ENCODE assay signal across 19 cellular contexts in the genomic region with DNA sequence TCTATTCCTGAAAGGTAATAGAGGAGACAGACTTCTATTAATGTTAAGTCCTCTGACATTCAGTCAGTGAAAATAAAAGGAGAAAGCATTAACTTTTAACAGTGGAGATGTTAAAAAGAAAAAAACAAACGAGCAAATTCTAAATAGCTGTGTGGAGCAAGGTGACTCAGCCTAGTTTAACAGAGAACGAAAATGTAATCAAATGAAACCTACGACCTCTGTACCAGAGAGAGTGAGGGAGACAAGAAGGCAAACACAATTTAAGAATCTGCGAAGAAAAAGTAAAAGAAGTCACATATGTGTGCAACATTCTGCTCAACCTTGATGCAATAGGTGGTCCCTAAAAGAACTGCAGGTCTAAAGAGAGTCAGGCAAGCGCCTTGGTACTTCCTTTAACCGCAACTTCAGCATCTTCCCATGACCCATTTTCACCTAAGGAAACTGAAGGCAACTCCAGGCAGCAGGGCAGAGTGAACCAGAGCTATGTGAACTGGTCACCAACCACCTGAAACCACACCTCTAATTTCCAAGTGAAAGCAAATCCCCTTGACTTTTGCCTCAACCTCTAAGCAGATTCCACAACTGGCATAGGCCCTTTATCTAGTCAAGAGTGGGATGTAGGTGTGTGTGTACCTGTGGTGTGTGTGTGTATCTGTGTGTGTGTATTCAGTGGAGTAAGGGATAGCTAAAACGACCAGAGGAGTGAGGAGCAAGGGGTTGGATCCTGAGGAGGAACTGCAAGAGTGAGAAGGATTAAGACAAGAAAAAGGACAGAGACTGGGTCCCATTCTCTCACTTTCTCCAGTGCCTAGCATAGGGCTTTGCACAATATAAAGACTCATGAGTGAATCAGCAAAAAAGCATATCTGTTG. TPM values are rescaled to one million over a fixed set of nuclear protein-coding genes. Genes with fewer than 3 reads are reported as not detected.
DNase-seq lines count a peak whose midpoint lies in the region; ATAC-seq and TF ChIP-seq lines count a peak whose summit lies in the region.
"Had no signal": no experiment of that assay in that cellular context is flagged by ENCODE, and none has a peak within 500 bp of the region (broad histone marks: within the 10 kb centered on the region; RNA-seq: fewer than 3 reads in every experiment).

No MANE protein-coding gene starts in this region.

- H2BK12ac ChIP-seq in mesenchymal stem cell (ENCODE audit: low read length in 2 of 2): peak overlapping the region; percentile 9 to 91

- H2BK5ac ChIP-seq in mesenchymal stem cell (ENCODE audit: low read depth, low read length, poor library complexity, severe bottlenecking): no peak overlapping the region

- no peaks in the 10 kb centered on the region for H3K27me3 Mint-ChIP-seq in endodermal cell (ENCODE audit: insufficient read depth)
- H3K27me3 Mint-ChIP-seq in stimulated activated naive CD8-positive, alpha-beta T cell treated with anti-CD3 and anti-CD28 coated beads, Interleukin-15, amount 100 ng/mL, for 72 hours: no peaks in the 10 kb centered on the region
- H3K27me3 Mint-ChIP-seq: activated CD4-positive, alpha-beta T cell treated with anti-CD3 and anti-CD28 coated beads for 36 hours; effector memory CD8-positive, alpha-beta T cell had no signal

- H3K4me3 Mint-ChIP-seq in endodermal cell: no peak overlapping the region
- no peak overlapping the region for H3K4me3 Mint-ChIP-seq in stimulated activated naive CD8-positive, alpha-beta T cell treated with anti-CD3 and anti-CD28 coated beads, Interleukin-15, amount 100 ng/mL, for 72 hours
- H3K4me3 Mint-ChIP-seq: activated CD4-positive, alpha-beta T cell treated with anti-CD3 and anti-CD28 coated beads for 36 hours; effector memory CD8-positive, alpha-beta T cell had no signal

- H3K79me1 ChIP-seq in mesenchymal stem cell (replicated peaks; ENCODE audit: low read length, poor library complexity, severe bottlenecking): peaks cover 6% of the 10 kb centered on the region

- no peak overlapping the region for H4K91ac ChIP-seq in mesenchymal stem cell (ENCODE audit: low read length)

- H3K9me3 Mint-ChIP-seq in endodermal cell: no peaks in the 10 kb centered on the region
- peaks cover 6 to 18% of the 10 kb centered on the region in 2 donors for H3K9me3 Mint-ChIP-seq in stimulated activated naive CD8-positive, alpha-beta T cell treated with anti-CD3 and anti-CD28 coated beads, Interleukin-15, amount 100 ng/mL, for 72 hours

- ATAC-seq in left cardiac atrium: peak; percentile 23 to 33
- no peak for ATAC-seq in stimulated activated naive CD8-positive, alpha-beta T cell treated with anti-CD3 and anti-CD28 coated beads, Interleukin-15, amount 100 ng/mL, for 72 hours
- ATAC-seq: activated CD4-positive, alpha-beta T cell treated with anti-CD3 and anti-CD28 coated beads for 36 hours; effector memory CD8-positive, alpha-beta T cell; lower lobe of right lung had no signal

- H3K4me2 ChIP-seq in mesenchymal stem cell (ENCODE audit: low read length, poor library complexity, severe bottlenecking): peak overlapping the region; percentile 53
- H3K4me2 ChIP-seq: PC-9 had no signal

- no peaks in the 10 kb centered on the region for H3K36me3 Mint-ChIP-seq in endodermal cell (ENCODE audit: low read depth)

- H2BK120ac ChIP-seq in mesenchymal stem cell (ENCODE audit: low read depth, low read length): no peak overlapping the region

- no peak for DNase-seq in left cardiac atrium
- no peak for DNase-seq in cardiac septum (ENCODE audit: low spot score)
- DNase-seq in endodermal cell: peak; percentile 55
- peak; percentile 56 for DNase-seq in mesenchymal stem cell
- DNase-seq in stimulated activated naive CD8-positive, alpha-beta T cell treated with anti-CD3 and anti-CD28 coated beads, Interleukin-15, amount 100 ng/mL, for 72 hours: no peak
- no peak for DNase-seq in T1000 (lab: John Stamatoyannopoulos, UW)
- no peak for DNase-seq in HK-2 (ENCODE audit: unreplicated experiment)
- no peak for DNase-seq in 8988T
- DNase-seq: activated CD4-positive, alpha-beta T cell treated with anti-CD3 and anti-CD28 coated beads for 36 hours; activated T-cell treated with anti-CD3 and anti-CD28 coated beads, Interleukin-2, amount 50 U/mL, for 48 hours; effector memory CD8-positive, alpha-beta T cell; glutamatergic neuron; lower lobe of right lung; NCI-H1105 treated with DMSO at 0.1 percent for 48 hours; NCI-H446; PC-9; small intestine; substantia nigra; T-helper 1 cell had no signal

- H3K4me1 ChIP-seq in endodermal cell (ENCODE audit: control insufficient read depth, insufficient read depth, low read length) (no peaks in the 10 kb centered on the region), mesenchymal stem cell (ENCODE audit: control insufficient read depth, insufficient read depth, low read depth, low read length) (peaks cover 4% of the 10 kb centered on the region)

- intact Hi-C loops in left cardiac atrium (cut with DNase I) (no loop called here), cardiac septum (cut with DNase I) (no loop called here)

- 87 to 90% methylated on average over 6 to 7 of the region's 7 CpGs for WGBS in endodermal cell (ENCODE audit: insufficient coverage in 1 of 2, insufficient read length in 1 of 2), 2 experiments
- 68% methylated on average over 7 of the region's 7 CpGs for WGBS in mesenchymal stem cell

- H3K14ac ChIP-seq in mesenchymal stem cell (ENCODE audit: low read length in 2 of 2): no peak overlapping the region

- H3K4ac ChIP-seq in mesenchymal stem cell (ENCODE audit: low read depth in 1 of 2, low read length in 2 of 2): peak overlapping the region in 1 of 2 experiments; percentile 29

- H3K9ac ChIP-seq in endodermal cell (ENCODE audit: extremely low read depth, low read length, poor library complexity, severe bottlenecking) (no peak overlapping the region), mesenchymal stem cell (ENCODE audit: low read length) (no peak overlapping the region)

- H3K4me1 Mint-ChIP-seq in endodermal cell: peaks cover 8% of the 10 kb centered on the region
- no peaks in the 10 kb centered on the region for H3K4me1 Mint-ChIP-seq in stimulated activated naive CD8-positive, alpha-beta T cell treated with anti-CD3 and anti-CD28 coated beads, Interleukin-15, amount 100 ng/mL, for 72 hours
- H3K4me1 Mint-ChIP-seq: activated CD4-positive, alpha-beta T cell treated with anti-CD3 and anti-CD28 coated beads for 36 hours had no signal

- H3K27ac Mint-ChIP-seq in endodermal cell: peak overlapping the region; percentile 33
- H3K27ac Mint-ChIP-seq in stimulated activated naive CD8-positive, alpha-beta T cell treated with anti-CD3 and anti-CD28 coated beads, Interleukin-15, amount 100 ng/mL, for 72 hours: no peak overlapping the region
- H3K27ac Mint-ChIP-seq: activated CD4-positive, alpha-beta T cell treated with anti-CD3 and anti-CD28 coated beads for 36 hours; effector memory CD8-positive, alpha-beta T cell had no signal

- H3K36me3 ChIP-seq in endodermal cell (ENCODE audit: control insufficient read depth, insufficient read depth, low read length) (no peaks in the 10 kb centered on the region), mesenchymal stem cell (ENCODE audit: control insufficient read depth in 1 of 2, insufficient read depth in 2 of 2, low read depth in 1 of 2, low read length in 2 of 2) (no peaks in the 10 kb centered on the region)
- H3K36me3 ChIP-seq: lower lobe of right lung had no signal

- no peak overlapping the region for H3K4me3 ChIP-seq in endodermal cell (ENCODE audit: low read length)
- no peak overlapping the region for H3K4me3 ChIP-seq in mesenchymal stem cell (ENCODE audit: insufficient read depth in 1 of 2, low read depth in 1 of 2, low read length in 2 of 2)
- H3K4me3 ChIP-seq: lower lobe of right lung, PC-9 had no signal

- peak overlapping the region; percentile 36 for H4K8ac ChIP-seq in mesenchymal stem cell (ENCODE audit: low read length)

- H3K23ac ChIP-seq in mesenchymal stem cell (ENCODE audit: low read length in 2 of 2): no peak overlapping the region

- H3K27me3 ChIP-seq in endodermal cell (ENCODE audit: control insufficient read depth, insufficient read depth, low read length, poor library complexity, severe bottlenecking) (no peaks in the 10 kb centered on the region), mesenchymal stem cell (ENCODE audit: control insufficient read depth in 1 of 2, insufficient read depth in 1 of 2, low read length in 2 of 2) (no peaks in the 10 kb centered on the region)

- H2AK5ac ChIP-seq in mesenchymal stem cell (ENCODE audit: low read length, severe bottlenecking): no peak overlapping the region

- H3K27ac ChIP-seq in endodermal cell (ENCODE audit: low read depth, low read length) (no peak overlapping the region), mesenchymal stem cell (ENCODE audit: low read length, poor library complexity, severe bottlenecking) (peak overlapping the region; percentile 18)
- H3K27ac ChIP-seq: lower lobe of right lung, PC-9 had no signal

- no peak for TF ChIP-seq CTCF in endodermal cell (conservative IDR thresholded peaks at IDR 0.05)

- no peak overlapping the region for H2AFZ ChIP-seq in mesenchymal stem cell (ENCODE audit: low read depth, low read length)
- H2AFZ ChIP-seq: PC-9 had no signal

- no peak overlapping the region for H2BK15ac ChIP-seq in mesenchymal stem cell (ENCODE audit: low read depth, poor library complexity, severe bottlenecking)

- H3K9me3 ChIP-seq in endodermal cell (ENCODE audit: control insufficient read depth, low read length): no peaks in the 10 kb centered on the region
- no peaks in the 10 kb centered on the region for H3K9me3 ChIP-seq in mesenchymal stem cell (ENCODE audit: control insufficient read depth, low read length)
- H3K9me3 ChIP-seq: lower lobe of right lung had no signal

- peak overlapping the region; percentile 28 to 81 for H3K18ac ChIP-seq in mesenchymal stem cell (ENCODE audit: low read depth in 1 of 2, low read length in 2 of 2)

RNA-seq across cellular contexts. Expression of gene FIGN, which starts 43.0 kb away (rescaled TPM):
- total RNA-seq in left cardiac atrium (10 to 100 TPM in 1 of 2 donors, 1 to 10 TPM in 1; 7.3 to 13.2 TPM), cardiac septum (16.4 TPM), endodermal cell (10 to 100 TPM; 18.6 to 20.5 TPM)
- 28.1 TPM for polyA plus RNA-seq in endodermal cell (2013, experiment 1 of 2)
- polyA plus RNA-seq in endodermal cell (2013, experiment 2 of 2): 27.9 TPM
- 6.1 TPM for polyA plus RNA-seq in mesenchymal stem cell (2013, experiment 1 of 2)
- polyA plus RNA-seq in mesenchymal stem cell (2013, experiment 2 of 2): 5.7 TPM
- total RNA-seq: activated CD4-positive, alpha-beta T cell treated with anti-CD3 and anti-CD28 coated beads for 36 hours had no signal

Comparison
In these comparisons a context has a peak if more than half of its experiments do, and no peak if none do; other contexts are left out.
1. DNase-seq: peak in endodermal cell (single experiment) and mesenchymal stem cell (single experiment); none in left cardiac atrium (single experiment), cardiac septum (single experiment), stimulated activated naive CD8-positive, alpha-beta T cell treated with anti-CD3 and anti-CD28 coated beads, Interleukin-15, amount 100 ng/mL, for 72 hours (0 of 2), T1000 (single experiment), HK-2 (single experiment) and 8988T (single experiment).